9 cellular contexts compared by ENCODE assay signal in genomic region chr7:28296571-28297483, GRCh38.
DNase-seq lines count a peak whose midpoint lies in the region; ATAC-seq, FAIRE-seq and TF ChIP-seq lines count a peak whose summit lies in the region.
"Had no signal": no experiment of that assay in that cellular context is flagged by ENCODE, and none has a peak within 500 bp of the region (broad histone marks: within the 10 kb centered on the region; RNA-seq: fewer than 3 reads in every experiment).

No MANE protein-coding gene starts in this region.

- H3F3A ChIP-seq in DOHH2 (ENCODE audit: control insufficient read depth, insufficient read depth) = peaks cover 6% of the 10 kb centered on the region; the same call in 1 of the 2 replicates

- no peak overlapping the region for H3K4me3 ChIP-seq in DOHH2 (ENCODE audit: low read length)
- H3K4me3 ChIP-seq in esophagus muscularis mucosa = no peak overlapping the region
- H3K4me3 ChIP-seq: pancreas had no signal

- H3K4me2 ChIP-seq in DOHH2 (ENCODE audit: low read length) = no peak overlapping the region

- no peaks in the 10 kb centered on the region for H3K9me3 ChIP-seq in DOHH2 (ENCODE audit: control insufficient read depth, insufficient read depth, low read length)
- no peaks in the 10 kb centered on the region for H3K9me3 ChIP-seq in esophagus muscularis mucosa
- H3K9me3 ChIP-seq: pancreas had no signal

- H4K20me1 ChIP-seq in DOHH2 (ENCODE audit: control insufficient read depth, insufficient read depth, low read depth, low read length) = no peaks in the 10 kb centered on the region

- H3K4me1 ChIP-seq in DOHH2 (ENCODE audit: control insufficient read depth, low read length) (peaks cover 23% of the 10 kb centered on the region), esophagus muscularis mucosa (peaks cover 0 to 6% (median 0%) of the 10 kb centered on the region in 4 donors)
- H3K4me1 ChIP-seq: pancreas had no signal

- FAIRE-seq in GM19239 (lab: Jason Lieb, UNC) = no peak
- FAIRE-seq: pancreas had no signal

- no peaks in the 10 kb centered on the region for H3K36me3 ChIP-seq in DOHH2 (ENCODE audit: control insufficient read depth, low read length)
- H3K36me3 ChIP-seq in esophagus muscularis mucosa = no peaks in the 10 kb centered on the region
- H3K36me3 ChIP-seq: pancreas had no signal

- no peaks in the 10 kb centered on the region for H3K79me2 ChIP-seq in DOHH2 (ENCODE audit: control insufficient read depth, low read length)

- ATAC-seq in GM18907 (IDR thresholded peaks at IDR 0.05; ENCODE audit: unreplicated experiment) = no peak
- no peak for ATAC-seq in HG02759 (IDR thresholded peaks at IDR 0.05; ENCODE audit: unreplicated experiment)

- WGBS in esophagus muscularis mucosa = 65% methylated on average over 4 of the region's 4 CpGs

- no peak overlapping the region for H3K27ac ChIP-seq in DOHH2 (ENCODE audit: low read depth, low read length)
- no peak overlapping the region for H3K27ac ChIP-seq in esophagus muscularis mucosa (replicated peaks in 1 of 4)
- H3K27ac ChIP-seq: pancreas had no signal

- no peak for TF ChIP-seq EP300 in esophagus muscularis mucosa (IDR thresholded peaks at IDR 0.05)

- intact Hi-C loops in esophagus muscularis mucosa (cut with DNase I) = loop anchor here (5.0 kb wide), 1 partner anchor 85 kb away; no protein-coding TSS in a partner anchor

- TF ChIP-seq CTCF in DOHH2 (IDR thresholded peaks at IDR 0.05; ENCODE audit: low read depth, low read length, poor library complexity, severe bottlenecking) (peak; percentile 95), esophagus muscularis mucosa (IDR thresholded peaks at IDR 0.05) (peak in 2 of 3 experiments; percentile 23 to 39)

- peak; percentile 31 for DNase-seq in M059J (ENCODE audit: low read depth)
- DNase-seq in activated CD4-positive, alpha-beta T cell treated with anti-CD3 and anti-CD28 coated beads for 24 hours (ENCODE audit: low read depth in 2 of 2) = peak; percentile 38 to 51
- DNase-seq in esophagus muscularis mucosa (ENCODE audit: extremely low spot score) = no peak
- DNase-seq in stimulated activated CD4-positive, alpha-beta T cell treated with anti-CD3 and anti-CD28 coated beads, Interleukin-12 subunit alpha, Interleukin-12 subunit beta, amount 100 ng/mL, for 24 hours (ENCODE audit: low read depth in 2 of 2) = peak; percentile 9 to 54
- DNase-seq in GM19239 (ENCODE audit: insufficient read length, low spot score) = no peak
- DNase-seq: pancreas had no signal

- no peaks in the 10 kb centered on the region for H3K9me2 ChIP-seq in DOHH2 (replicated peaks; ENCODE audit: control insufficient read depth, low read length)

- TF ChIP-seq POLR2A in esophagus muscularis mucosa (IDR thresholded peaks at IDR 0.05; ENCODE audit: low read depth) = no peak

- H3K27me3 ChIP-seq in DOHH2 (ENCODE audit: control insufficient read depth, low read length) (no peaks in the 10 kb centered on the region), esophagus muscularis mucosa (no peaks in the 10 kb centered on the region)
- H3K27me3 ChIP-seq: pancreas had no signal

Comparison
In these comparisons a context has a peak if more than half of its experiments do, and no peak if none do; other contexts are left out.
1. DNase-seq: peak in M059J (single experiment), activated CD4-positive, alpha-beta T cell treated with anti-CD3 and anti-CD28 coated beads for 24 hours (2 of 2) and stimulated activated CD4-positive, alpha-beta T cell treated with anti-CD3 and anti-CD28 coated beads, Interleukin-12 subunit alpha, Interleukin-12 subunit beta, amount 100 ng/mL, for 24 hours (2 of 2); none in esophagus muscularis mucosa (single experiment) and GM19239 (single experiment).